14 cellular contexts compared by ENCODE assay signal in genomic region chr1:209549384-209550001, GRCh38. TPM values are rescaled to one million over a fixed set of nuclear protein-coding genes. Genes with fewer than 3 reads are reported as not detected.
A peak's percentile ranks its signal among the peaks of the same experiment; 100 is the strongest.
DNase-seq lines count a peak whose midpoint lies in the region; ATAC-seq and TF ChIP-seq lines count a peak whose summit lies in the region.
"Had no signal": no experiment of that assay in that cellular context is flagged by ENCODE, and none has a peak within 500 bp of the region (broad histone marks: within the 10 kb centered on the region; RNA-seq: fewer than 3 reads in every experiment).

No MANE protein-coding gene starts in this region.

- H3K23ac ChIP-seq in mesenchymal stem cell (ENCODE audit: low read length in 2 of 2), result no peak overlapping the region

- H2AFZ ChIP-seq in KMS-11 (ENCODE audit: low read depth), result no peak overlapping the region
- H2AFZ ChIP-seq in mesenchymal stem cell (ENCODE audit: low read depth, low read length), result no peak overlapping the region

- H3K14ac ChIP-seq in mesenchymal stem cell (ENCODE audit: low read length in 2 of 2), result no peak overlapping the region

- H3K4me1 ChIP-seq in KMS-11 (ENCODE audit: low read depth, poor library complexity, severe bottlenecking), result no peaks in the 10 kb centered on the region
- peaks cover 1% of the 10 kb centered on the region for H3K4me1 ChIP-seq in mesenchymal stem cell (ENCODE audit: control insufficient read depth, insufficient read depth, low read depth, low read length)

- no peak overlapping the region for H2BK5ac ChIP-seq in mesenchymal stem cell (ENCODE audit: low read depth, low read length, poor library complexity, severe bottlenecking)

- no peak overlapping the region for H4K91ac ChIP-seq in mesenchymal stem cell (ENCODE audit: low read length)

- TF ChIP-seq CTCF in KMS-11 (conservative IDR thresholded peaks at IDR 0.05; ENCODE audit: low read depth, low read length) (0 out of 2 replicates have a peak, but pooled peaks have one; percentile 14), astrocyte of the cerebellum (IDR thresholded peaks at IDR 0.05; ENCODE audit: low read depth, low read length, missing control alignments) (peak; percentile 18)

- DNase-seq in ELR (ENCODE audit: low read depth), result peak; percentile 40
- DNase-seq in astrocyte of the cerebellum (ENCODE audit: low read depth), result no peak
- DNase-seq in mesenchymal stem cell, result no peak
- no peak for DNase-seq in NCI-H510A (lab: John Stamatoyannopoulos, UW)
- DNase-seq in erythroblast (lab: John Stamatoyannopoulos, UW), result no peak
- DNase-seq: activated naive CD8-positive, alpha-beta T cell treated with anti-CD3 and anti-CD28 coated beads, Interleukin-2, amount 50 U/mL, for 24 hours; Karpas-422; kidney; naive B cell had no signal

- H3K79me1 ChIP-seq in mesenchymal stem cell (replicated peaks; ENCODE audit: low read length, poor library complexity, severe bottlenecking), result no peaks in the 10 kb centered on the region

- no peak overlapping the region for H2AK5ac ChIP-seq in mesenchymal stem cell (ENCODE audit: low read length, severe bottlenecking)

- H4K8ac ChIP-seq in mesenchymal stem cell (ENCODE audit: low read length), result no peak overlapping the region

- no peaks in the 10 kb centered on the region for H3K79me2 ChIP-seq in KMS-11 (ENCODE audit: insufficient read depth, low read depth)

- H3K18ac ChIP-seq in mesenchymal stem cell (ENCODE audit: low read depth in 1 of 2, low read length in 2 of 2), result no peak overlapping the region

- H3K9me3 ChIP-seq in mesenchymal stem cell (ENCODE audit: control insufficient read depth, low read length), result no peaks in the 10 kb centered on the region

- no peak overlapping the region for H3K27ac ChIP-seq in KMS-11
- H3K27ac ChIP-seq in mesenchymal stem cell (ENCODE audit: low read length, poor library complexity, severe bottlenecking), result no peak overlapping the region
- H3K27ac ChIP-seq: C4-2B had no signal

- in situ Hi-C loops in astrocyte of the cerebellum (cut with HindIII; ENCODE audit: low sequenced_read_pairs), result no loop called here

- H3K4ac ChIP-seq in mesenchymal stem cell (ENCODE audit: low read depth in 1 of 2, low read length in 2 of 2), result no peak overlapping the region

- WGBS in mesenchymal stem cell, result 31% methylated on average over 6 of the region's 6 CpGs

- no peaks in the 10 kb centered on the region for H3K27me3 ChIP-seq in KMS-11 (ENCODE audit: insufficient read depth, low read depth)
- peaks cover 32 to 43% of the 10 kb centered on the region in 2 experiments for H3K27me3 ChIP-seq in mesenchymal stem cell (ENCODE audit: control insufficient read depth in 1 of 2, insufficient read depth in 1 of 2, low read length in 2 of 2)

- H3K9ac ChIP-seq in KMS-11, result no peak overlapping the region
- no peak overlapping the region for H3K9ac ChIP-seq in mesenchymal stem cell (ENCODE audit: low read length)

- no peaks in the 10 kb centered on the region for H3K36me3 ChIP-seq in KMS-11 (ENCODE audit: insufficient read depth)
- no peaks in the 10 kb centered on the region for H3K36me3 ChIP-seq in mesenchymal stem cell (ENCODE audit: control insufficient read depth in 1 of 2, insufficient read depth in 2 of 2, low read depth in 1 of 2, low read length in 2 of 2)

- H2BK15ac ChIP-seq in mesenchymal stem cell (ENCODE audit: low read depth, poor library complexity, severe bottlenecking), result no peak overlapping the region

- no peak overlapping the region for H3K4me2 ChIP-seq in KMS-11
- peak overlapping the region; percentile 19 for H3K4me2 ChIP-seq in mesenchymal stem cell (ENCODE audit: low read length, poor library complexity, severe bottlenecking)

- H3K4me3 ChIP-seq in KMS-11 (IDR thresholded peaks at IDR 0.05; ENCODE audit: insufficient read depth, low read depth, low read length) (no peak overlapping the region), astrocyte of the cerebellum (ENCODE audit: low read depth, low read length) (no peak overlapping the region), mesenchymal stem cell (ENCODE audit: insufficient read depth in 1 of 2, low read depth in 1 of 2, low read length in 2 of 2) (no peak overlapping the region)

- TF ChIP-seq POLR2A in erythroblast (IDR thresholded peaks at IDR 0.05; ENCODE audit: low read length), result no peak

- no peak overlapping the region for H2BK12ac ChIP-seq in mesenchymal stem cell (ENCODE audit: low read length in 2 of 2)

- no peak overlapping the region for H2BK120ac ChIP-seq in mesenchymal stem cell (ENCODE audit: low read depth, low read length)

- ATAC-seq in HG02610 (IDR thresholded peaks at IDR 0.05; ENCODE audit: unreplicated experiment) (no peak), GM18517 (IDR thresholded peaks at IDR 0.05; ENCODE audit: unreplicated experiment) (no peak)
- ATAC-seq: activated naive CD8-positive, alpha-beta T cell treated with anti-CD3 and anti-CD28 coated beads, Interleukin-2, amount 50 U/mL, for 24 hours; Right ventricle myocardium inferior had no signal

- H4K20me1 ChIP-seq in KMS-11 (ENCODE audit: insufficient read depth), result no peaks in the 10 kb centered on the region

RNA-seq across cellular contexts. Expression of gene CAMK1G, which starts 34.0 kb away (rescaled TPM):
- polyA plus RNA-seq in mesenchymal stem cell (2013, experiment 1 of 2), result 12.0 TPM
- 12.0 TPM for polyA plus RNA-seq in mesenchymal stem cell (2013, experiment 2 of 2)
